In genomic region chr16:77212736-77213541, GRCh38 we compare ENCODE assay signal across 8 cellular contexts.
DNase-seq lines count a peak whose midpoint lies in the region; ATAC-seq lines count a peak whose summit lies in the region.

No MANE protein-coding gene starts in this region.

- H3K36me3 ChIP-seq in effector memory CD4-positive, alpha-beta T cell (ENCODE audit: control insufficient read depth, insufficient read depth, low read length) = no peaks in the 10 kb centered on the region
- H3K36me3 ChIP-seq in mucosa of stomach (ENCODE audit: control insufficient read depth, insufficient read depth, low read length) = no peaks in the 10 kb centered on the region

- no peaks in the 10 kb centered on the region for H3K36me3 Mint-ChIP-seq in stimulated activated memory B cell treated with anti-CD40 and anti-IgM and Interleukin-4, amounts not matched to agents 10 μg/mL and 1 μg/mL and 100 μg/mL, for 72 hours

- peak overlapping the region; percentile 47 for H3K9ac ChIP-seq in mucosa of stomach (ENCODE audit: low read length)

- no peaks in the 10 kb centered on the region for H3K9me3 Mint-ChIP-seq in stimulated activated memory B cell treated with anti-CD40 and anti-IgM and Interleukin-4, amounts not matched to agents 10 μg/mL and 1 μg/mL and 100 μg/mL, for 72 hours

- H3K9me3 ChIP-seq in effector memory CD4-positive, alpha-beta T cell (ENCODE audit: control insufficient read depth, low read length) = no peaks in the 10 kb centered on the region
- no peaks in the 10 kb centered on the region for H3K9me3 ChIP-seq in mucosa of stomach (ENCODE audit: control insufficient read depth, low read length)

- peak; percentile 85 for ATAC-seq in HG02885 (IDR thresholded peaks at IDR 0.05; ENCODE audit: poor library complexity, unreplicated experiment)
- peak; percentile 90 for ATAC-seq in stimulated activated memory B cell treated with anti-CD40 and anti-IgM and Interleukin-4, amounts not matched to agents 10 μg/mL and 1 μg/mL and 100 μg/mL, for 72 hours

- H3K27ac Mint-ChIP-seq in stimulated activated memory B cell treated with anti-CD40 and anti-IgM and Interleukin-4, amounts not matched to agents 10 μg/mL and 1 μg/mL and 100 μg/mL, for 72 hours = peak overlapping the region; percentile 33

- H3K4me1 Mint-ChIP-seq in stimulated activated memory B cell treated with anti-CD40 and anti-IgM and Interleukin-4, amounts not matched to agents 10 μg/mL and 1 μg/mL and 100 μg/mL, for 72 hours = peaks cover 14% of the 10 kb centered on the region

- DNase-seq in DMS 273 (lab: John Stamatoyannopoulos, UW; ENCODE audit: unreplicated experiment) = peak; percentile 81
- no peak for DNase-seq in DMS 273 treated with DMSO at 0.1 percent for 48 hours (lab: John Stamatoyannopoulos, UW)
- DNase-seq in NCI-H2227 treated with DMSO at 0.1 percent for 48 hours (lab: John Stamatoyannopoulos, UW) = peak; percentile 40
- peak; percentile 71 for DNase-seq in activated CD4-positive, alpha-beta T cell treated with anti-CD3 and anti-CD28 coated beads, Interleukin-2, amount 50 U/mL, for 1 hour
- peak; percentile 40 to 53 (median 49) for DNase-seq in effector memory CD4-positive, alpha-beta T cell

- peak overlapping the region; percentile 97 for H3K4me3 ChIP-seq in effector memory CD4-positive, alpha-beta T cell (ENCODE audit: insufficient read depth, low read depth, low read length, poor library complexity, severe bottlenecking)
- H3K4me3 ChIP-seq in mucosa of stomach (ENCODE audit: low read length) = peak overlapping the region; percentile 16

- no peaks in the 10 kb centered on the region for H3K27me3 ChIP-seq in effector memory CD4-positive, alpha-beta T cell (replicated peaks; ENCODE audit: control insufficient read depth, insufficient read depth, low read length, poor library complexity, severe bottlenecking)
- H3K27me3 ChIP-seq in mucosa of stomach (ENCODE audit: control insufficient read depth, insufficient read depth, low read length) = peaks cover 26% of the 10 kb centered on the region

- peaks cover 3% of the 10 kb centered on the region for H3K4me1 ChIP-seq in effector memory CD4-positive, alpha-beta T cell (ENCODE audit: control insufficient read depth, insufficient read depth, low read length, poor library complexity, severe bottlenecking)
- H3K4me1 ChIP-seq in mucosa of stomach (ENCODE audit: control insufficient read depth, insufficient read depth, low read length) = no peaks in the 10 kb centered on the region

- H3K4me3 Mint-ChIP-seq in stimulated activated memory B cell treated with anti-CD40 and anti-IgM and Interleukin-4, amounts not matched to agents 10 μg/mL and 1 μg/mL and 100 μg/mL, for 72 hours = peak overlapping the region; percentile 77

- H3K27ac ChIP-seq in effector memory CD4-positive, alpha-beta T cell (ENCODE audit: insufficient read depth, low read length, poor library complexity, severe bottlenecking) = peak overlapping the region; percentile 70

- H3K27me3 Mint-ChIP-seq in stimulated activated memory B cell treated with anti-CD40 and anti-IgM and Interleukin-4, amounts not matched to agents 10 μg/mL and 1 μg/mL and 100 μg/mL, for 72 hours = no peaks in the 10 kb centered on the region
